8 cellular contexts compared by ENCODE assay signal in the genomic region with DNA sequence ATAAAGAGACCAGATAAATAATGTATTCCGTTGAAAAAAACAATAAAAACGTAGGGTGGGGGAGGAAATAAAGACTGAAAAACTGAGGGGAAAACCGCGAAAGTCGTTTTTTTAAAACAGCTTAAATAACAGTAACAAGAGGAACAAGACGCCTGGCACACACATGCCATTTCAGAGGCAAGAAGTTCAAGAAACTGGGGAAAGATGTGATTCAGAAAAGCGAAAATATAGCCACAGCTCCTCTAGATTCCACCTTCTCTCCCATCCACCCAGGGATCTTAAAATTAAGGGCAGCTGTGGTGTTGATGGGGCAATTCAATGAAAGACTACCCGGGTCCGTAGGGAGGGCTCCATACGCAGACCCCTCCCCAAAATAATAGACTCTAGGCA. TPM values are rescaled to one million over a fixed set of nuclear protein-coding genes. Genes with fewer than 3 reads are reported as not detected.
DNase-seq lines count a peak whose midpoint lies in the region; ATAC-seq and TF ChIP-seq lines count a peak whose summit lies in the region.

No MANE protein-coding gene starts in this region.

- peak overlapping the region; percentile 86 for H3K9ac ChIP-seq in BLaER1

- intact Hi-C loops in dendritic cell treated with granulocyte-macrophage colony-stimulating factor and Interleukin-4, amounts not matched to agents 40 ng/mL and 50 ng/mL, for 4 days (cut with micrococcal nuclease) = loop anchor here (5.0 kb wide), 1 partner anchor 169 kb away; no protein-coding TSS in a partner anchor
- intact Hi-C loops in natural killer cell (cut with micrococcal nuclease) = loop anchor here (5.0 kb wide), 1 partner anchor 76 kb away; the partner anchor contains the start of gene AKAP7

- H3K4me3 ChIP-seq in BLaER1 = peak overlapping the region; percentile 100
- H3K4me3 ChIP-seq in MG63 = peak overlapping the region; percentile 83

- peaks cover 32% of the 10 kb centered on the region for H3K4me1 ChIP-seq in BLaER1

- ATAC-seq in natural killer cell = no peak
- no peak for ATAC-seq in GM19463 (IDR thresholded peaks at IDR 0.05; ENCODE audit: unreplicated experiment)

- H3K27ac Mint-ChIP-seq in dendritic cell treated with granulocyte-macrophage colony-stimulating factor and Interleukin-4, amounts not matched to agents 40 ng/mL and 50 ng/mL, for 4 days = peak overlapping the region; percentile 69
- H3K27ac Mint-ChIP-seq in natural killer cell = peak overlapping the region; percentile 7 to 44

- peaks cover 7% of the 10 kb centered on the region for H3K9me3 Mint-ChIP-seq in dendritic cell treated with granulocyte-macrophage colony-stimulating factor and Interleukin-4, amounts not matched to agents 40 ng/mL and 50 ng/mL, for 4 days
- no peaks in the 10 kb centered on the region for H3K9me3 Mint-ChIP-seq in natural killer cell

- H3K4me2 ChIP-seq in BLaER1 = peak overlapping the region; percentile 92

- peak overlapping the region; percentile 89 for H3K4me3 Mint-ChIP-seq in dendritic cell treated with granulocyte-macrophage colony-stimulating factor and Interleukin-4, amounts not matched to agents 40 ng/mL and 50 ng/mL, for 4 days
- peak overlapping the region; percentile 73 for H3K4me3 Mint-ChIP-seq in natural killer cell

- peak overlapping the region; percentile 93 for H3K27ac ChIP-seq in BLaER1

- H3K27me3 ChIP-seq in BLaER1 (no peaks in the 10 kb centered on the region), MG63 (no peaks in the 10 kb centered on the region)

- peaks cover 23% of the 10 kb centered on the region for H3K27me3 Mint-ChIP-seq in dendritic cell treated with granulocyte-macrophage colony-stimulating factor and Interleukin-4, amounts not matched to agents 40 ng/mL and 50 ng/mL, for 4 days
- H3K27me3 Mint-ChIP-seq in natural killer cell (ENCODE audit: low read depth in 2 of 2) = peaks cover 0 to 3% of the 10 kb centered on the region in 2 donors

- peaks cover 16% of the 10 kb centered on the region for H4K20me1 ChIP-seq in BLaER1

- DNase-seq in MG63 = no peak
- no peak for DNase-seq in natural killer cell
- no peak for DNase-seq in UCSD-AML1 (lab: John Stamatoyannopoulos, UW; ENCODE audit: unreplicated experiment)
- DNase-seq in A172 (ENCODE audit: low spot score) = no peak
- DNase-seq in activated CD4-positive, alpha-beta T cell treated with anti-CD3 and anti-CD28 coated beads for 4 hours = no peak

- H3K36me3 ChIP-seq in BLaER1 = peaks cover 16% of the 10 kb centered on the region
- H3K36me3 ChIP-seq in MG63 = peaks cover 2% of the 10 kb centered on the region; the same call in 1 of the 2 replicates

- H3K4me1 Mint-ChIP-seq in dendritic cell treated with granulocyte-macrophage colony-stimulating factor and Interleukin-4, amounts not matched to agents 40 ng/mL and 50 ng/mL, for 4 days (ENCODE audit: low read depth) = peaks cover 35% of the 10 kb centered on the region
- H3K4me1 Mint-ChIP-seq in natural killer cell = peaks cover 15 to 18% of the 10 kb centered on the region in 2 donors

- H3K36me3 Mint-ChIP-seq in dendritic cell treated with granulocyte-macrophage colony-stimulating factor and Interleukin-4, amounts not matched to agents 40 ng/mL and 50 ng/mL, for 4 days (ENCODE audit: low read depth) = no peaks in the 10 kb centered on the region
- no peaks in the 10 kb centered on the region for H3K36me3 Mint-ChIP-seq in natural killer cell

- TF ChIP-seq CTCF in natural killer cell (IDR thresholded peaks at IDR 0.05) = no peak

- H3K9me3 ChIP-seq in BLaER1 = peaks cover 31% of the 10 kb centered on the region
- peaks cover 11% of the 10 kb centered on the region for H3K9me3 ChIP-seq in MG63

RNA-seq across cellular contexts. Expression of gene EPB41L2, which starts 1.3 kb away (rescaled TPM):
- total RNA-seq in MG63 (2014; rRNA removed; shearing (Covaris generic); ENCODE audit: low replicate concordance) = 33.3 and 63.9 TPM in 2 replicates
- 10 to 100 TPM in 2 of 3 donors, 1 to 10 TPM in 1; 6.8 to 11.4 (median 11.0) TPM for total RNA-seq in natural killer cell
- 17.5 and 18.3 TPM in 2 replicates for total RNA-seq in A172 (2014; rRNA removed; shearing (Covaris generic))
